Comparison of ENCODE assay signal across 24 cellular contexts in genomic region chr3:188598872-188599271, GRCh38.
A peak's percentile ranks its signal among the peaks of the same experiment; 100 is the strongest.
DNase-seq lines count a peak whose midpoint lies in the region; ATAC-seq and TF ChIP-seq lines count a peak whose summit lies in the region.
"Had no signal": no experiment of that assay in that cellular context is flagged by ENCODE, and none has a peak within 500 bp of the region (broad histone marks: within the 10 kb centered on the region; RNA-seq: fewer than 3 reads in every experiment).

No MANE protein-coding gene starts in this region.

- no peaks in the 10 kb centered on the region for H3K36me3 ChIP-seq in gastroesophageal sphincter
- no peaks in the 10 kb centered on the region for H3K36me3 ChIP-seq in stomach
- H3K36me3 ChIP-seq: Peyer's patch had no signal

- H3K27ac ChIP-seq in gastroesophageal sphincter (peak overlapping the region; percentile 23 to 58 (median 30)), stomach (peak overlapping the region in 3 of 5 donors; percentile 0 to 21 (median 13))

- 53 to 82% methylated on average over 3 of the region's 3 CpGs for WGBS in gastroesophageal sphincter (ENCODE audit: low coverage in 1 of 2), 2 donors
- WGBS in stomach, 5 donors, result 80 to 94% (median 87%) methylated on average over 3 of the region's 3 CpGs

- DNase-seq in Right ventricle myocardium superior, result no peak
- DNase-seq in Right ventricle myocardium inferior (ENCODE audit: missing footprints), result no peak
- peak; percentile 59 for DNase-seq in myocyte (ENCODE audit: low read depth)
- no peak for DNase-seq in stomach
- DNase-seq in SW 1271 (lab: John Stamatoyannopoulos, UW), result no peak
- no peak for DNase-seq in NOMO-1 treated with DMSO at 0.1 percent for 48 hours (lab: John Stamatoyannopoulos, UW; ENCODE audit: unreplicated experiment)
- DNase-seq: Calu3, DMS79 treated with DMSO at 0.1 percent for 48 hours, GF-D8, H9, MV-4-11, NCI-H1105 treated with DMSO at 0.1 percent for 48 hours, NCI-H146, NCI-H1930, NCI-H2107, NCI-H2227 treated with DMSO at 0.1 percent for 48 hours, NCI-H526 treated with DMSO at 0.1 percent for 48 hours, OCI-M1, Peyer's patch, SK-N-SH had no signal

- ATAC-seq in Right ventricle myocardium superior (ENCODE audit: poor library complexity) (peak; percentile 63), Right ventricle myocardium inferior (no peak), gastroesophageal sphincter (no peak), GM21447 (IDR thresholded peaks at IDR 0.05; ENCODE audit: unreplicated experiment) (no peak)
- ATAC-seq: GM23338, HepG2 had no signal

- peaks cover 0 to 77% (median 27%) of the 10 kb centered on the region in 3 donors for H3K4me1 ChIP-seq in gastroesophageal sphincter
- H3K4me1 ChIP-seq in stomach, result peaks cover 0 to 35% (median 13%) of the 10 kb centered on the region in 4 donors
- H3K4me1 ChIP-seq: Peyer's patch had no signal

- H3K4me3 ChIP-seq in gastroesophageal sphincter (no peak overlapping the region), stomach (no peak overlapping the region)
- H3K4me3 ChIP-seq: GM23338, Peyer's patch had no signal

- intact Hi-C loops in Right ventricle myocardium superior (cut with DNase I) (no loop called here), Right ventricle myocardium inferior (cut with DNase I) (no loop called here), stomach (cut with DNase I; ENCODE audit: low total_unique reads) (no loop called here)

- TF ChIP-seq CTCF in gastroesophageal sphincter (IDR thresholded peaks at IDR 0.05), result no peak
- no peak for TF ChIP-seq CTCF in stomach (IDR thresholded peaks at IDR 0.05)

- H3K27me3 ChIP-seq in gastroesophageal sphincter, result no peaks in the 10 kb centered on the region
- H3K27me3 ChIP-seq in stomach, result no peaks in the 10 kb centered on the region
- H3K27me3 ChIP-seq: Peyer's patch had no signal

- TF ChIP-seq POLR2A in gastroesophageal sphincter (IDR thresholded peaks at IDR 0.05) (no peak), stomach (IDR thresholded peaks at IDR 0.05) (no peak)

- TF ChIP-seq EP300 in gastroesophageal sphincter (IDR thresholded peaks at IDR 0.05) (no peak), stomach (IDR thresholded peaks at IDR 0.05) (no peak)

- H3K9me3 ChIP-seq in gastroesophageal sphincter (no peaks in the 10 kb centered on the region), stomach (no peaks in the 10 kb centered on the region)
- H3K9me3 ChIP-seq: Peyer's patch, SK-N-SH had no signal
